In the genomic region with DNA sequence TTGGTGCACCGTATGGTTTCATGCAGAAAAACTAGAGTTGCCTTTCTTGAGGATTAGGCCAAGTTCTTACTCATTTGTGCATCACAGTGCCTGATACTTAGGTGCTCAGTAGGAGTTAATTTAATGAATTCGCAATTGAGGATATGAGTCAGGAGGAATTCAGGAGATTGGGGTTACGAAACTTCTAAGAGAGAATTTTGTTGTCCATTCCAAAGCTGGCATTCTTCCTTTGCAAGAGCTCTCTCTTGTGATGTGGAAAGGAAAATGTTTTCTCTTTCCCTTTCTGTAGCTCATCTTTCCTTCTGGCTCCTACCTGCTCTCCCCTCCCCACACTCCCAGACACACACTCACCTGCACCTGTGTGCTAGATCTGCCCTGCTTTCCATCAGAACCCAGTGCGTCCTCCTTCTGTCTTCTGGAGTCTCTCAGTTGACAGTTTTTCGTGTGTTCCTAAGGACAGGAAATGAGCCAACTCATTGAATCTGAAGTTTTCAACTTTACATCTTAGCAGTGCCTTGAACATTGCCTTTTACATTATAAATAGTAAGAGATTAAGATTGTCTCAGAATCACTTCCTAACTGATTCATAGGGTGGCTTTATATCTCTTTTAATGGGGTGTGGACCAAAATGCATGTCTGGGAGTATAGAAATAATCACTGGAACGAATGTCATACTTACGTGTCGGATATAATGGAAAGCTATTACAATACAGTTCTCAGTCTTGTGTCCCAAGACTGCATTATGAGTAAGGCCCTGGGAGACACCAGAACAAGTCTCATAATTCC, we compare ENCODE assay signal across 14 cellular contexts. TPM values are rescaled to one million over a fixed set of nuclear protein-coding genes. Genes with fewer than 3 reads are reported as not detected.
DNase-seq lines count a peak whose midpoint lies in the region; TF ChIP-seq lines count a peak whose summit lies in the region.
"Had no signal": no experiment of that assay in that cellular context is flagged by ENCODE, and none has a peak within 500 bp of the region (broad histone marks: within the 10 kb centered on the region; RNA-seq: fewer than 3 reads in every experiment).

No MANE protein-coding gene starts in this region.

- H3K36me3 ChIP-seq in BJ (ENCODE audit: control insufficient read depth, insufficient read depth, low read length) = peaks cover 4% of the 10 kb centered on the region
- peaks cover 47% of the 10 kb centered on the region for H3K36me3 ChIP-seq in MG63

- no peaks in the 10 kb centered on the region for H3K9me3 ChIP-seq in MG63

- no peaks in the 10 kb centered on the region for H3K27me3 ChIP-seq in BJ (ENCODE audit: control insufficient read depth, insufficient read depth, low read length)
- no peaks in the 10 kb centered on the region for H3K27me3 ChIP-seq in MG63

- POLR2A ChIA-PET in BJ (lab: Charles Lee) = no interaction called here
- POLR2A ChIA-PET in GM10248 (lab: Yijun Ruan, JAX) = no interaction called here

- H3K4me3 ChIP-seq in BJ (ENCODE audit: low read depth, low read length) = peak overlapping the region; percentile 30; the same call in 1 of the 2 replicates
- H3K4me3 ChIP-seq in MG63 = peak overlapping the region; percentile 35

- no peak for TF ChIP-seq CTCF in BJ (IDR thresholded peaks at IDR 0.05; ENCODE audit: insufficient read depth, low read depth, low read length)
- no peak for TF ChIP-seq CTCF in GM10248 (IDR thresholded peaks at IDR 0.05; ENCODE audit: control extremely low read depth, extremely low read depth, low read depth, missing control alignments)

- CTCF ChIA-PET in BJ (lab: Yijun Ruan, JAX) = interaction anchor here (0.9 to 1.3 kb wide), 3 partner anchors 11 to 101 kb away, joined by 3 read pairs; no protein-coding TSS in a partner anchor
- CTCF ChIA-PET in GM10248 (lab: Yijun Ruan, JAX) = interaction anchor here (1.8 kb wide), 1 partner anchor 11 kb away, joined by 6 read pairs; no protein-coding TSS in a partner anchor

- DNase-seq in BJ (ENCODE audit: low read depth) (peak; percentile 83), MG63 (no peak), cerebellar cortex (ENCODE audit: low spot score) (peak; percentile 16), lung microvascular endothelial cell (ENCODE audit: low read depth in 2 of 2) (peak; percentile 5 to 79), DMS153 (lab: John Stamatoyannopoulos, UW) (no peak), GM10248 (ENCODE audit: extremely low spot score) (no peak), NCI-H2196 (lab: John Stamatoyannopoulos, UW; ENCODE audit: unreplicated experiment) (no peak)
- DNase-seq in activated CD4-positive, alpha-beta T cell treated with anti-CD3 and anti-CD28 coated beads for 1 hour = no peak
- DNase-seq: activated CD8-positive, alpha-beta T cell treated with anti-CD3 and anti-CD28 coated beads, Interleukin-2, amount 10 ng/mL, durations not matched to agents 7 days and 5 days; amygdala; Calu3; naive thymus-derived CD4-positive, alpha-beta T cell; NCI-H146; stimulated activated CD4-positive, alpha-beta T cell treated with anti-CD3 and anti-CD28 coated beads, Interleukin-4, amount 100 ng/mL, for 1 hour had no signal

RNA-seq across cellular contexts. Expression of a gene that starts 19.7 kb away (rescaled TPM):
- 21.7 and 35.1 TPM in 2 replicates for polyA plus RNA-seq in BJ (2011; rRNA removed)
- 15.5 and 23.6 TPM in 2 replicates for polyA minus RNA-seq in BJ (2011; rRNA and poly(A)+ RNA removed)
- total RNA-seq in MG63 (2014; rRNA removed; shearing (Covaris generic); ENCODE audit: low replicate concordance) = 33.2 and 89.9 TPM in 2 replicates
- total RNA-seq in lung microvascular endothelial cell = 39.4 and 42.7 TPM in 2 replicates

RNA-seq across cellular contexts. Expression of a gene that starts 27.2 kb away (rescaled TPM):
- polyA plus RNA-seq in BJ (2011; rRNA removed) = 9.5 and 15.4 TPM in 2 replicates
- 2.1 and 3.0 TPM in 2 replicates for polyA minus RNA-seq in BJ (2011; rRNA and poly(A)+ RNA removed)
- total RNA-seq in MG63 (2014; rRNA removed; shearing (Covaris generic); ENCODE audit: low replicate concordance) = 11.3 and 12.8 TPM in 2 replicates
- total RNA-seq in lung microvascular endothelial cell = 10.7 and 16.5 TPM in 2 replicates

RNA-seq across cellular contexts. Expression of a gene that starts 27.3 kb away (rescaled TPM):
- polyA plus RNA-seq in BJ (2011; rRNA removed) = 11.0 and 19.1 TPM in 2 replicates
- 2.1 and 3.2 TPM in 2 replicates for polyA minus RNA-seq in BJ (2011; rRNA and poly(A)+ RNA removed)
- 17.5 and 18.9 TPM in 2 replicates for total RNA-seq in MG63 (2014; rRNA removed; shearing (Covaris generic); ENCODE audit: low replicate concordance)
- total RNA-seq in lung microvascular endothelial cell = 13.9 and 16.9 TPM in 2 replicates
- polyA plus RNA-seq: naive thymus-derived CD4-positive, alpha-beta T cell had no signal

RNA-seq across cellular contexts. Expression of a gene that starts 52.5 kb away (rescaled TPM):
- polyA plus RNA-seq in BJ (2011; rRNA removed) = 5.5 and 10.5 TPM in 2 replicates
- polyA minus RNA-seq in BJ (2011; rRNA and poly(A)+ RNA removed) = 0.72 and 1.6 TPM in 2 replicates
- total RNA-seq in MG63 (2014; rRNA removed; shearing (Covaris generic); ENCODE audit: low replicate concordance) = 31.4 and 47.2 TPM in 2 replicates
- 19.6 and 30.8 TPM in 2 replicates for total RNA-seq in lung microvascular endothelial cell

Comparison
In these comparisons a context has a peak if more than half of its experiments do, and no peak if none do; other contexts are left out.
1. DNase-seq: peak in BJ (single experiment), cerebellar cortex (single experiment) and lung microvascular endothelial cell (2 of 2); none in MG63 (single experiment), DMS153 (single experiment), GM10248 (single experiment), activated CD4-positive, alpha-beta T cell treated with anti-CD3 and anti-CD28 coated beads for 1 hour (single experiment) and NCI-H2196 (single experiment).